8 cellular contexts compared by ENCODE assay signal in genomic region chr5:59587489-59588337, GRCh38.
A peak's percentile ranks its signal among the peaks of the same experiment; 100 is the strongest.
DNase-seq lines count a peak whose midpoint lies in the region; ATAC-seq, FAIRE-seq and TF ChIP-seq lines count a peak whose summit lies in the region.

No MANE protein-coding gene starts in this region.

- H3K4me3 ChIP-seq in fibroblast of the aortic adventitia (ENCODE audit: low read depth, low read length): no peak overlapping the region
- H3K4me3 ChIP-seq in neural cell (ENCODE audit: low read length): peak overlapping the region; percentile 71

- peaks cover 3% of the 10 kb centered on the region for H3F3A ChIP-seq in neural cell (ENCODE audit: insufficient read depth, low read length, poor library complexity, severe bottlenecking)

- ATAC-seq in activated T-cell treated with anti-CD3 and anti-CD28 coated beads, Interleukin-2, amount 50 U/mL, for 72 hours (replicated peaks in 1 of 2): no peak
- ATAC-seq in HG03139 (IDR thresholded peaks at IDR 0.05; ENCODE audit: unreplicated experiment): no peak
- no peak for ATAC-seq in HG02885 (IDR thresholded peaks at IDR 0.05; ENCODE audit: poor library complexity, unreplicated experiment)

- H2AFZ ChIP-seq in neural cell (ENCODE audit: low read depth, low read length): peak overlapping the region; percentile 35

- H3K27ac ChIP-seq in neural cell (ENCODE audit: low read length): peak overlapping the region; percentile 87

- no peak for DNase-seq in activated T-cell treated with anti-CD3 and anti-CD28 coated beads, Interleukin-2, amount 50 U/mL, for 72 hours
- no peak for DNase-seq in activated T-cell treated with anti-CD3 and anti-CD28 coated beads, Interleukin-2, amount 50 U/mL, for 1 hour
- DNase-seq in RCC 7860 (ENCODE audit: low spot score) (peak; percentile 12), fibroblast of the aortic adventitia (ENCODE audit: low read depth) (peak; percentile 41)
- no peak for DNase-seq in stimulated activated CD4-positive, alpha-beta T cell treated with anti-CD3 and anti-CD28 coated beads, Interleukin-12 subunit alpha, Interleukin-12 subunit beta, amount 100 ng/mL, for 4 hours

- H3K36me3 ChIP-seq in neural cell (ENCODE audit: insufficient read depth, low read length): no peaks in the 10 kb centered on the region

- peak overlapping the region; percentile 73 for H3K9ac ChIP-seq in neural cell (ENCODE audit: low read length)

- no peaks in the 10 kb centered on the region for H3K9me3 Mint-ChIP-seq in activated T-cell treated with anti-CD3 and anti-CD28 coated beads, Interleukin-2, amount 50 U/mL, for 72 hours

- H3K9me2 ChIP-seq in neural cell (ENCODE audit: insufficient read depth, low read length): no peaks in the 10 kb centered on the region

- TF ChIP-seq CTCF in fibroblast of the aortic adventitia (IDR thresholded peaks at IDR 0.05; ENCODE audit: insufficient read depth, low read length) (peak; percentile 22), neural cell (IDR thresholded peaks at IDR 0.05; ENCODE audit: poor library complexity, severe bottlenecking) (peak; percentile 63)

- H3K4me2 ChIP-seq in neural cell (ENCODE audit: low read length): peak overlapping the region; percentile 70

- peaks cover 49% of the 10 kb centered on the region for H3K27me3 Mint-ChIP-seq in activated T-cell treated with anti-CD3 and anti-CD28 coated beads, Interleukin-2, amount 50 U/mL, for 72 hours (ENCODE audit: low read depth)

- H3K79me2 ChIP-seq in neural cell (replicated peaks; ENCODE audit: insufficient read depth, low read length): peaks cover 37% of the 10 kb centered on the region

- no peaks in the 10 kb centered on the region for H3K27me3 ChIP-seq in neural cell (ENCODE audit: insufficient read depth, low read depth, low read length)

- H3K4me1 Mint-ChIP-seq in activated T-cell treated with anti-CD3 and anti-CD28 coated beads, Interleukin-2, amount 50 U/mL, for 72 hours (ENCODE audit: low read depth): peaks cover 5% of the 10 kb centered on the region

- peak; percentile 67 for TF ChIP-seq RAD21 in neural cell (conservative IDR thresholded peaks at IDR 0.05)

- H3K27ac Mint-ChIP-seq in activated T-cell treated with anti-CD3 and anti-CD28 coated beads, Interleukin-2, amount 50 U/mL, for 72 hours: peak overlapping the region; percentile 6

- peak; percentile 75 for TF ChIP-seq EP300 in neural cell (conservative IDR thresholded peaks at IDR 0.05; ENCODE audit: poor library complexity, severe bottlenecking)

- H3K9me3 ChIP-seq in neural cell (ENCODE audit: low read length): no peaks in the 10 kb centered on the region

- FAIRE-seq in RCC 7860 (lab: Jason Lieb, UNC): no peak

- no peak overlapping the region for H3K4me3 Mint-ChIP-seq in activated T-cell treated with anti-CD3 and anti-CD28 coated beads, Interleukin-2, amount 50 U/mL, for 72 hours

- no peaks in the 10 kb centered on the region for H3K36me3 Mint-ChIP-seq in activated T-cell treated with anti-CD3 and anti-CD28 coated beads, Interleukin-2, amount 50 U/mL, for 72 hours (ENCODE audit: insufficient read depth in 2 of 2)

- H4K20me1 ChIP-seq in neural cell (ENCODE audit: insufficient read depth): no peaks in the 10 kb centered on the region

TF ChIP-seq in neural cell, 6 proteins besides CTCF, POLR2A, EP300 and RAD21:
- TF ChIP-seq TAF1 (IDR thresholded peaks at IDR 0.05; ENCODE audit: low read depth): peak; percentile 93
- TF ChIP-seq REST (IDR thresholded peaks at IDR 0.05; ENCODE audit: borderline replicate concordance): peak; percentile 78
- TF ChIP-seq MXI1 (conservative IDR thresholded peaks at IDR 0.05; ENCODE audit: poor library complexity, severe bottlenecking): peak; percentile 66
- no peak for TF ChIP-seq EZH2 (IDR thresholded peaks at IDR 0.05; ENCODE audit: borderline replicate concordance, insufficient read depth, low read length, poor library complexity, severe bottlenecking)
- peak; percentile 68 for TF ChIP-seq SMC3 (conservative IDR thresholded peaks at IDR 0.05; ENCODE audit: poor library complexity)
- TF ChIP-seq POLR2AphosphoS5 (IDR thresholded peaks at IDR 0.05): peak; percentile 88

Comparison
In these comparisons a context has a peak if more than half of its experiments do, and no peak if none do; other contexts are left out.
1. DNase-seq: peak in RCC 7860 (single experiment) and fibroblast of the aortic adventitia (single experiment); none in activated T-cell treated with anti-CD3 and anti-CD28 coated beads, Interleukin-2, amount 50 U/mL, for 72 hours (0 of 2), activated T-cell treated with anti-CD3 and anti-CD28 coated beads, Interleukin-2, amount 50 U/mL, for 1 hour (single experiment) and stimulated activated CD4-positive, alpha-beta T cell treated with anti-CD3 and anti-CD28 coated beads, Interleukin-12 subunit alpha, Interleukin-12 subunit beta, amount 100 ng/mL, for 4 hours (single experiment).